ENCODE assay signal across 26 cellular contexts in genomic region chr14:56594428-56594827, GRCh38.
"Had no signal": no experiment of that assay in that cellular context is flagged by ENCODE, and none has a peak within 500 bp of the region (broad histone marks: within the 10 kb centered on the region; RNA-seq: fewer than 3 reads in every experiment).

No MANE protein-coding gene starts in this region.

- H3K4me3 ChIP-seq: coronary artery, esophagus muscularis mucosa, heart right ventricle, mucosa of descending colon, right lobe of liver, smooth muscle cell, thyroid gland, vagina had no signal

- H3K27me3 ChIP-seq: esophagus muscularis mucosa, foreskin keratinocyte, heart right ventricle, neutrophil, right lobe of liver, thyroid gland, vagina had no signal

- H3K27ac ChIP-seq: coronary artery, esophagus muscularis mucosa, foreskin keratinocyte, heart right ventricle, neutrophil, parathyroid adenoma, right lobe of liver, thyroid gland, vagina had no signal

- ATAC-seq: foreskin keratinocyte; heart right ventricle; left lobe of liver; mucosa of descending colon; natural killer cell treated with Interleukin-12 subunit alpha and Interleukin-12 subunit beta and Interleukin-15 and Interleukin-18, amount 100 ng/mL, for 72 hours; stimulated activated naive CD8-positive, alpha-beta T cell treated with anti-CD3 and anti-CD28 coated beads, Interleukin-15, amount 100 ng/mL, for 72 hours had no signal

- H3K4me1 ChIP-seq: esophagus muscularis mucosa, foreskin keratinocyte, right lobe of liver, thyroid gland, vagina had no signal

- H3K9me3 ChIP-seq: esophagus muscularis mucosa, heart right ventricle, mucosa of descending colon, neutrophil, right lobe of liver, thyroid gland, vagina had no signal

- H3K36me3 ChIP-seq: right lobe of liver, thyroid gland had no signal

- DNase-seq: dermis blood vessel endothelial cell; effector memory CD4-positive, alpha-beta T cell; foreskin keratinocyte; glutamatergic neuron; heart right ventricle; hypothalamus; immature natural killer cell; mesenchymal stem cell; mucosa of descending colon; naive B cell; right lobe of liver; stimulated activated CD4-positive, alpha-beta T cell treated with anti-CD3 and anti-CD28 coated beads, Interleukin-12 subunit alpha, Interleukin-12 subunit beta, amount 100 ng/mL, for 4 hours; stimulated activated CD4-positive, alpha-beta T cell treated with anti-CD3 and anti-CD28 coated beads, Interleukin-1b, Interleukin-23, amount 100 ng/mL, for 48 hours; stimulated activated CD4-positive, alpha-beta T cell treated with anti-CD3 and anti-CD28 coated beads, Interleukin-4, amount 100 ng/mL, for 1 hour; stimulated activated CD8-positive, alpha-beta memory T cell treated with anti-CD3 and anti-CD28 coated beads, Interleukin-4, amount 100 ng/mL, for 48 hours; stimulated activated naive CD4-positive, alpha-beta T cell; stimulated activated naive CD8-positive, alpha-beta T cell treated with anti-CD3 and anti-CD28 coated beads, Interleukin-15, amount 100 ng/mL, for 72 hours; thyroid gland had no signal
